29 cellular contexts compared by ENCODE assay signal in the genomic region with DNA sequence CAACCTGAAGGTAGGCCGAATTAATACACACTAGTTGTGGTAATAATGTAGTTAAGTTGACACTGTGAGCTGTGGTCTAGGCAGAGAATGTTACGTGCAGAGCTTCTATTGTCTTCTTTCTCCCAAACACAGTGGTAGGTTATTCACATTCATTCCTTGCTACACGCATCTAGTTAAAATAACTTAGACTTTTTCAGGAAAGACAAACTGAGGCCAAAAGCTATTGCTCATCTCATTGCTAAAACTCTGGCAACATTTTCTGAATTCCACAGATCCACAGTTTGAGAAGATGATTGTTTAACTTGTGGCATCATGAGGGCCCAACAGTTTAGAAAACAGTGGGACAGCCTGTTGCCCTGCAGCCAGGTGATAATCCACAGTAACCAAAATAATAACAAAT.
"Had no signal": no experiment of that assay in that cellular context is flagged by ENCODE, and none has a peak within 500 bp of the region (broad histone marks: within the 10 kb centered on the region; RNA-seq: fewer than 3 reads in every experiment).

No MANE protein-coding gene starts in this region.

- H3K27me3 ChIP-seq: dorsolateral prefrontal cortex, esophagus squamous epithelium, heart left ventricle, right lobe of liver, stomach, transverse colon had no signal

- H3K4me1 Mint-ChIP-seq: activated naive CD4-positive, alpha-beta T cell treated with anti-CD3 and anti-CD28 coated beads, Interleukin-2, amount 50 U/mL, for 24 hours; central memory CD8-positive, alpha-beta T cell; memory B cell; nephron; stimulated activated effector memory CD8-positive, alpha-beta T cell treated with anti-CD3 and anti-CD28 coated beads, Interleukin-12 subunit alpha, Interleukin-12 subunit beta, amount 100 ng/mL, for 72 hours; T-cell had no signal

- DNase-seq: activated CD4-positive, alpha-beta T cell treated with anti-CD3 and anti-CD28 coated beads for 1 hour; activated CD4-positive, alpha-beta T cell treated with anti-CD3 and anti-CD28 coated beads, Interleukin-2, amount 50 U/mL, for 1 hour; activated CD8-positive, alpha-beta T cell treated with anti-CD3 and anti-CD28 coated beads, Interleukin-2, amount 10 ng/mL, durations not matched to agents 7 days and 5 days; activated gamma-delta T cell treated with Interleukin-2 at 50 U/mL for 16 hours; activated T-cell treated with anti-CD3 and anti-CD28 coated beads, Interleukin-2, amount 50 U/mL, for 1 hour; aorta; dorsolateral prefrontal cortex; effector memory CD8-positive, alpha-beta T cell; esophagus squamous epithelium; heart left ventricle; islet precursor cell; left colon; nucleus accumbens; right lobe of liver; stimulated activated CD4-positive, alpha-beta T cell treated with anti-CD3 and anti-CD28 coated beads, Interleukin-1b, Interleukin-23, amount 100 ng/mL, for 48 hours; stomach; T-cell; transverse colon; WERI-Rb-1 had no signal

- H3K9me3 Mint-ChIP-seq: activated naive CD4-positive, alpha-beta T cell treated with anti-CD3 and anti-CD28 coated beads, Interleukin-2, amount 50 U/mL, for 24 hours; nephron; T-helper 2 cell treated with Interferon-gamma antibody and Interleukin-4, amounts not matched to agents 5 μg/mL and 100 μg/mL, for 36 hours had no signal

- H3K4me3 Mint-ChIP-seq: activated CD8-positive, alpha-beta T cell treated with anti-CD3 and anti-CD28 coated beads, Interleukin-2, amount 10 ng/mL, durations not matched to agents 7 days and 5 days; activated naive CD4-positive, alpha-beta T cell treated with anti-CD3 and anti-CD28 coated beads, Interleukin-2, amount 50 U/mL, for 24 hours; central memory CD8-positive, alpha-beta T cell; effector memory CD8-positive, alpha-beta T cell; memory B cell; nephron; stimulated activated effector memory CD8-positive, alpha-beta T cell treated with anti-CD3 and anti-CD28 coated beads, Interleukin-12 subunit alpha, Interleukin-12 subunit beta, amount 100 ng/mL, for 72 hours; T-cell; T-helper 2 cell treated with Interferon-gamma antibody and Interleukin-4, amounts not matched to agents 5 μg/mL and 100 μg/mL, for 36 hours had no signal

- H3K36me3 Mint-ChIP-seq: activated naive CD4-positive, alpha-beta T cell treated with anti-CD3 and anti-CD28 coated beads, Interleukin-2, amount 50 U/mL, for 24 hours; memory B cell; stimulated activated effector memory CD8-positive, alpha-beta T cell treated with anti-CD3 and anti-CD28 coated beads, Interleukin-12 subunit alpha, Interleukin-12 subunit beta, amount 100 ng/mL, for 72 hours; T-cell had no signal

- H3K36me3 ChIP-seq: esophagus squamous epithelium, heart left ventricle, right lobe of liver, stomach, transverse colon, WERI-Rb-1 had no signal

- H3K27ac Mint-ChIP-seq: activated CD8-positive, alpha-beta T cell treated with anti-CD3 and anti-CD28 coated beads, Interleukin-2, amount 10 ng/mL, durations not matched to agents 7 days and 5 days; activated naive CD4-positive, alpha-beta T cell treated with anti-CD3 and anti-CD28 coated beads, Interleukin-2, amount 50 U/mL, for 24 hours; effector memory CD8-positive, alpha-beta T cell; memory B cell; nephron; stimulated activated effector memory CD8-positive, alpha-beta T cell treated with anti-CD3 and anti-CD28 coated beads, Interleukin-12 subunit alpha, Interleukin-12 subunit beta, amount 100 ng/mL, for 72 hours; T-cell; T-helper 2 cell treated with Interferon-gamma antibody and Interleukin-4, amounts not matched to agents 5 μg/mL and 100 μg/mL, for 36 hours had no signal

- H3K27me3 Mint-ChIP-seq: activated naive CD4-positive, alpha-beta T cell treated with anti-CD3 and anti-CD28 coated beads, Interleukin-2, amount 50 U/mL, for 24 hours; central memory CD8-positive, alpha-beta T cell; effector memory CD8-positive, alpha-beta T cell; memory B cell; T-cell had no signal

- FAIRE-seq: colon, urothelium cell line had no signal

- H3K4me1 ChIP-seq: esophagus squamous epithelium, heart left ventricle, parathyroid adenoma, right lobe of liver, stomach, transverse colon had no signal

- H3K9me3 ChIP-seq: esophagus squamous epithelium, heart left ventricle, right lobe of liver, transverse colon had no signal

- ATAC-seq: activated CD8-positive, alpha-beta T cell treated with anti-CD3 and anti-CD28 coated beads, Interleukin-2, amount 10 ng/mL, durations not matched to agents 7 days and 5 days; effector memory CD8-positive, alpha-beta T cell; heart left ventricle; left colon; right lobe of liver; stimulated activated effector memory CD8-positive, alpha-beta T cell treated with anti-CD3 and anti-CD28 coated beads, Interleukin-12 subunit alpha, Interleukin-12 subunit beta, amount 100 ng/mL, for 72 hours; T-cell had no signal

- H3K4me3 ChIP-seq: dorsolateral prefrontal cortex, esophagus squamous epithelium, heart left ventricle, right lobe of liver, skin epidermis, stomach, transverse colon had no signal

- H3K27ac ChIP-seq: dorsolateral prefrontal cortex, esophagus squamous epithelium, heart left ventricle, parathyroid adenoma, right lobe of liver, skin epidermis, stomach, transverse colon, WERI-Rb-1 had no signal

- H3K9ac ChIP-seq: parathyroid adenoma had no signal
